In the genomic region with DNA sequence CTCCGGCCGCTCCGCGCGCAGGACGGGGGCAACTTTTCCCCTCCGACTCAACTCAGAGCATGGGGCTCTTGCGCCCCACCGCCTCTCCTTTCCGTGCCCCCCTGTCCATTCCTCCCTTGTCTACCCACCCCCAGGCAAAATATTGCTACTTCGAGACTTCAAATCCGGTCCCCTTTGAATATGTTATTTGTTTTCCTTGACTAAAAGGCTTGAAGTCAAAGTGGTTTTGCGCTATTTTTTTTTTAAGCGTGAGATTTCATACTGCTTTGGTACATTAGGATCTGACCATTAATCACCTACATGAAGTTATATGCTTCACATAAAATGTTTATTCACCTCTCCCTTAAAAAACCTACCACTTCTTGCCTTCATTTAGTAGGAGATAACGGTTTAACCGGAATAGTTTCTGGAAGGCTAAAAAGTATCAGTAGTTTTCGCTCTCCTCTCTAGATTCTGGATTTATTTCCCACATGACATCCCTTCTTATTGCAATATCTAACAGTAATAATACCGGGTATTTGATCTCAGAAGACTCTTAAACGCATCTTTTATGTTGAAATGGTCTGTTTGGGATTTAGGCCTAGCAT, we compare ENCODE assay signal across 8 cellular contexts. TPM values are rescaled to one million over a fixed set of nuclear protein-coding genes. Genes with fewer than 3 reads are reported as not detected.
DNase-seq lines count a peak whose midpoint lies in the region; ATAC-seq, FAIRE-seq and TF ChIP-seq lines count a peak whose summit lies in the region.

No MANE protein-coding gene starts in this region.

- peaks cover 2% of the 10 kb centered on the region for H3K36me3 Mint-ChIP-seq in memory B cell

- no peak overlapping the region for H3K27ac Mint-ChIP-seq in memory B cell

- no peak for DNase-seq in cardiac muscle cell (ENCODE audit: low read depth in 1 of 2, low spot score in 1 of 2)
- no peak for DNase-seq in left ventricle myocardium superior
- no peak for DNase-seq in bronchial epithelial cell (ENCODE audit: low read depth)
- no peak for DNase-seq in memory B cell (ENCODE audit: low spot score in 2 of 2)
- DNase-seq in GM20000 (ENCODE audit: low spot score): no peak

- H3K27ac ChIP-seq in cardiac muscle cell (no peak overlapping the region), urinary bladder (ENCODE audit: low read depth) (peak overlapping the region; percentile 99)

- FAIRE-seq in bronchial epithelial cell (lab: Jason Lieb, UNC): no peak

- H3K27me3 Mint-ChIP-seq in memory B cell: peaks cover 22% of the 10 kb centered on the region

- H3K9me3 Mint-ChIP-seq in memory B cell: no peaks in the 10 kb centered on the region

- WGBS in urinary bladder: 6% methylated on average over 19 of the region's 19 CpGs

- no peaks in the 10 kb centered on the region for H3K9me3 ChIP-seq in cardiac muscle cell (ENCODE audit: low read depth)

- no peak for TF ChIP-seq CTCF in cardiac muscle cell (IDR thresholded peaks at IDR 0.05; ENCODE audit: low read depth, low read length)
- no peak for TF ChIP-seq CTCF in bronchial epithelial cell (IDR thresholded peaks at IDR 0.05; ENCODE audit: insufficient read depth, low read length, severe bottlenecking)
- no peak for TF ChIP-seq CTCF in GM20000 (IDR thresholded peaks at IDR 0.05; ENCODE audit: extremely low read depth, missing control alignments)

- peaks cover 31% of the 10 kb centered on the region for H3K27me3 ChIP-seq in cardiac muscle cell
- H3K27me3 ChIP-seq in bronchial epithelial cell (ENCODE audit: control insufficient read depth, insufficient read depth, low read length): no peaks in the 10 kb centered on the region

- peak overlapping the region; percentile 85 for H3K4me3 Mint-ChIP-seq in memory B cell

- peaks cover 5% of the 10 kb centered on the region for H3K36me3 ChIP-seq in cardiac muscle cell
- peaks cover 3% of the 10 kb centered on the region for H3K36me3 ChIP-seq in bronchial epithelial cell (ENCODE audit: control insufficient read depth, insufficient read depth, low read length)
- H3K36me3 ChIP-seq in urinary bladder (ENCODE audit: insufficient read depth): peaks cover 4% of the 10 kb centered on the region

- ATAC-seq in left ventricle myocardium superior: no peak
- no peak for ATAC-seq in memory B cell (ENCODE audit: low read depth)
- no peak for ATAC-seq in GM21515 (IDR thresholded peaks at IDR 0.05; ENCODE audit: unreplicated experiment)
- no peak for ATAC-seq in HG02870 (IDR thresholded peaks at IDR 0.05; ENCODE audit: unreplicated experiment)

- peaks cover 6% of the 10 kb centered on the region for H3K4me1 Mint-ChIP-seq in memory B cell

- H3K4me1 ChIP-seq in cardiac muscle cell (ENCODE audit: low read depth): peaks cover 41% of the 10 kb centered on the region
- H3K4me1 ChIP-seq in urinary bladder (ENCODE audit: insufficient read depth): peaks cover 2% of the 10 kb centered on the region

- peak overlapping the region; percentile 95 for H3K4me3 ChIP-seq in cardiac muscle cell
- H3K4me3 ChIP-seq in bronchial epithelial cell (ENCODE audit: low read depth, low read length): peak overlapping the region; percentile 57
- H3K4me3 ChIP-seq in urinary bladder (ENCODE audit: low read depth, low read length): peak overlapping the region; percentile 100

- intact Hi-C loops in left ventricle myocardium superior (cut with micrococcal nuclease): loop anchor here (10.0 kb wide), 1 partner anchor 251 kb away; no protein-coding TSS in a partner anchor

RNA-seq across cellular contexts. Expression of a gene that starts 1.5 kb away (rescaled TPM):
- total RNA-seq in cardiac muscle cell: 12.0 and 14.9 TPM in 2 replicates
- polyA plus RNA-seq in cardiac muscle cell: 10.1 and 18.3 TPM in 2 replicates
- total RNA-seq in left ventricle myocardium superior: 102 TPM
- 7.4 and 11.3 TPM in 2 replicates for total RNA-seq in bronchial epithelial cell
- 105 TPM for total RNA-seq in urinary bladder
- polyA plus RNA-seq in urinary bladder: 18.1 TPM
